Comparison of ENCODE assay signal across 21 cellular contexts in the genomic region with DNA sequence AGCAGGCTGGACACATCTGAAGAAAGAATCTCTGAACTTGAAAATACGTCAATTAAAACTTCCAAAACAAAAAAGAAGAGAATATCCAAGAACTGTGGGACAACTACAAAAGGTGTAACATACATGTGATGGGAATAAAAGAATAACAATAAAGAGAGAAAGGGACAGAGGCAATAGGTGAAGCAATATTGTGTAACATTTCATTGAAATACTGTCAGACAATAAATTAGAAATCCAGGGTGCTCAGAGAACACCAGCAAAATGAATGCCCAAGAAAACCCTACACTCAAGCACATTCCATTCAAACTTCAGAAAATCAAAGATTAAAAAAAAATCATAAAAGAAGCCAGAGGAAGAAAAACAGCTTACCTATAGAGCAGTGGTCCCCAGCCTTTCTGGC.
"Had no signal": no experiment of that assay in that cellular context is flagged by ENCODE, and none has a peak within 500 bp of the region (broad histone marks: within the 10 kb centered on the region; RNA-seq: fewer than 3 reads in every experiment).

No MANE protein-coding gene starts in this region.

- H3K27me3 Mint-ChIP-seq: memory B cell; naive thymus-derived CD4-positive, alpha-beta T cell had no signal

- DNase-seq: hippocampal formation; kidney glomerular epithelial cell; left cardiac atrium; midbrain; naive thymus-derived CD4-positive, alpha-beta T cell; nephron progenitor cell; occipital lobe; stimulated activated CD4-positive, alpha-beta T cell treated with anti-CD3 and anti-CD28 coated beads, Interleukin-12 subunit alpha, Interleukin-12 subunit beta, amount 100 ng/mL, for 4 hours; stimulated activated CD4-positive, alpha-beta T cell treated with anti-CD3 and anti-CD28 coated beads, Interleukin-15, amount 100 ng/mL, for 24 hours; stimulated activated CD4-positive, alpha-beta T cell treated with anti-CD3 and anti-CD28 coated beads, Interleukin-2, amount 100 ng/mL, for 24 hours; stimulated activated CD4-positive, alpha-beta T cell treated with anti-CD3 and anti-CD28 coated beads, Interleukin-4, amount 100 ng/mL, for 1 hour; stimulated activated naive CD4-positive, alpha-beta T cell; stomach; testis; thyroid gland; transverse colon had no signal

- H3K4me3 Mint-ChIP-seq: memory B cell, nephron progenitor cell, neural progenitor cell had no signal

- H3K27ac Mint-ChIP-seq: nephron progenitor cell, neural progenitor cell had no signal

- H3K4me1 Mint-ChIP-seq: nephron progenitor cell, neural progenitor cell had no signal

- ATAC-seq: left cardiac atrium; left lobe of liver; left ventricle myocardium superior; naive thymus-derived CD4-positive, alpha-beta T cell; sciatic nerve had no signal
